In genomic region chr17:45895304-45895968, GRCh38 we compare ENCODE assay signal across 9 cellular contexts. TPM values are rescaled to one million over a fixed set of nuclear protein-coding genes. Genes with fewer than 3 reads are reported as not detected.
A peak's percentile ranks its signal among the peaks of the same experiment; 100 is the strongest.
DNase-seq lines count a peak whose midpoint lies in the region; ATAC-seq and TF ChIP-seq lines count a peak whose summit lies in the region.
"Had no signal": no experiment of that assay in that cellular context is flagged by ENCODE, and none has a peak within 500 bp of the region (broad histone marks: within the 10 kb centered on the region; RNA-seq: fewer than 3 reads in every experiment).

No MANE protein-coding gene starts in this region.

- H3K9me3 Mint-ChIP-seq in CD14-positive monocyte (peaks cover 2 to 20% (median 10%) of the 10 kb centered on the region in 7 donors), WTC11 (no peaks in the 10 kb centered on the region), nephron (no peaks in the 10 kb centered on the region)

- H3K27me3 ChIP-seq in esophagus (ENCODE audit: control insufficient read depth in 1 of 2, insufficient read depth in 2 of 2, low read length in 2 of 2): peaks cover 0 to 5% of the 10 kb centered on the region in 2 donors

- no peak overlapping the region for H3K27ac ChIP-seq in esophagus (ENCODE audit: low read depth in 2 of 2, low read length in 1 of 2)

- no peaks in the 10 kb centered on the region for H3K9me3 ChIP-seq in esophagus (ENCODE audit: control insufficient read depth in 2 of 2, insufficient read depth in 1 of 2, low read depth in 1 of 2, low read length in 1 of 2)

- TF ChIP-seq CTCF in CD14-positive monocyte (IDR thresholded peaks at IDR 0.05) (no peak), LNCAP (IDR thresholded peaks at IDR 0.05) (peak; percentile 40), WTC11 (IDR thresholded peaks at IDR 0.05) (no peak), nephron (IDR thresholded peaks at IDR 0.05; ENCODE audit: unreplicated experiment in 3 of 3) (no peak)

- ATAC-seq in WTC11: peak; percentile 5; the same call in 1 of the 2 replicates
- no peak for ATAC-seq in GM18867 (IDR thresholded peaks at IDR 0.05; ENCODE audit: unreplicated experiment)

- CTCF ChIA-PET in WTC11 (lab: Charles Lee): interaction anchor here (0.8 to 3.8 kb wide), 4 partner anchors 54 to 261 kb away, joined by 3 to 17 read pairs (median 6); no protein-coding TSS in a partner anchor

- H3K36me3 Mint-ChIP-seq in CD14-positive monocyte: peaks cover 0 to 4% of the 10 kb centered on the region in 2 donors
- H3K36me3 Mint-ChIP-seq in WTC11: no peaks in the 10 kb centered on the region
- H3K36me3 Mint-ChIP-seq in nephron (ENCODE audit: low read depth): no peaks in the 10 kb centered on the region

- WGBS in esophagus, 2 donors: 0 to 1% methylated on average over 60 to 63 of the region's 63 CpGs

- peak overlapping the region; percentile 76 to 79 for H3K4me3 ChIP-seq in esophagus (ENCODE audit: low read depth in 1 of 2, low read length in 2 of 2)

- H3K36me3 ChIP-seq in esophagus (ENCODE audit: control insufficient read depth in 2 of 2, insufficient read depth in 2 of 2, low read length in 1 of 2): no peaks in the 10 kb centered on the region

- H3K4me1 Mint-ChIP-seq in CD14-positive monocyte (peaks cover 16% of the 10 kb centered on the region), WTC11 (peaks cover 18% of the 10 kb centered on the region), nephron (peaks cover 19% of the 10 kb centered on the region)

- peaks cover 9 to 20% of the 10 kb centered on the region in 2 donors for H3K4me1 ChIP-seq in esophagus (ENCODE audit: control insufficient read depth in 2 of 2, insufficient read depth in 2 of 2, low read length in 1 of 2)

- POLR2A ChIA-PET in WTC11 (lab: Charles Lee): no interaction called here

- H3K27me3 Mint-ChIP-seq in CD14-positive monocyte (ENCODE audit: low read depth in 3 of 3) (peaks cover 56 to 91% (median 72%) of the 10 kb centered on the region in 3 donors), WTC11 (ENCODE audit: low read depth) (peaks cover 95% of the 10 kb centered on the region), nephron (ENCODE audit: low read depth) (peaks cover 77% of the 10 kb centered on the region)

- DNase-seq in CD14-positive monocyte (ENCODE audit: low spot score) (no peak), WTC11 (ENCODE audit: low spot score) (peak; percentile 38), NCI-H226 (no peak), glomerular visceral epithelial cell (ENCODE audit: extremely low spot score) (no peak)

- H3K4me3 Mint-ChIP-seq in CD14-positive monocyte: peak overlapping the region; percentile 76 to 86
- peak overlapping the region; percentile 73 for H3K4me3 Mint-ChIP-seq in WTC11
- peak overlapping the region; percentile 87 to 93 (median 92) for H3K4me3 Mint-ChIP-seq in nephron

- intact Hi-C loops in CD14-positive monocyte (cut with micrococcal nuclease): loop anchor here in 1 of 2 donors (10.0 kb wide), 1 partner anchor 369 kb away; no protein-coding TSS in a partner anchor

- no peak overlapping the region for H3K27ac Mint-ChIP-seq in CD14-positive monocyte
- H3K27ac Mint-ChIP-seq in WTC11: no peak overlapping the region
- H3K27ac Mint-ChIP-seq in nephron: no peak overlapping the region

TF ChIP-seq in WTC11, 78 proteins besides CTCF, POLR2A, EP300 and RAD21:
- TF ChIP-seq, protein P1, sequence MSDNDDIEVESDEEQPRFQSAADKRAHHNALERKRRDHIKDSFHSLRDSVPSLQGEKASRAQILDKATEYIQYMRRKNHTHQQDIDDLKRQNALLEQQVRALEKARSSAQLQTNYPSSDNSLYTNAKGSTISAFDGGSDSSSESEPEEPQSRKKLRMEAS (CRISPR knock-in tag; IDR thresholded peaks at IDR 0.05): peak; percentile 28; the same call in 1 of the 2 replicates
- TF ChIP-seq, protein P2, sequence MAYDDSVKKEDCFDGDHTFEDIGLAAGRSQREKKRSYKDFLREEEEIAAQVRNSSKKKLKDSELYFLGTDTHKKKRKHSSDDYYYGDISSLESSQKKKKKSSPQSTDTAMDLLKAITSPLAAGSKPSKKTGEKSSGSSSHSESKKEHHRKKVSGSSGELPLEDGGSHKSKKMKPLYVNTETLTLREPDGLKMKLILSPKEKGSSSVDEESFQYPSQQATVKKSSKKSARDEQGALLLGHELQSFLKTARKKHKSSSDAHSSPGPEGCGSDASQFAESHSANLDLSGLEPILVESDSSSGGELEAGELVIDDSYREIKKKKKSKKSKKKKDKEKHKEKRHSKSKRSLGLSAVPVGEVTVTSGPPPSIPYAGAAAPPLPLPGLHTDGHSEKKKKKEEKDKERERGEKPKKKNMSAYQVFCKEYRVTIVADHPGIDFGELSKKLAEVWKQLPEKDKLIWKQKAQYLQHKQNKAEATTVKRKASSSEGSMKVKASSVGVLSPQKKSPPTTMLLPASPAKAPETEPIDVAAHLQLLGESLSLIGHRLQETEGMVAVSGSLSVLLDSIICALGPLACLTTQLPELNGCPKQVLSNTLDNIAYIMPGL (CRISPR knock-in tag; IDR thresholded peaks at IDR 0.05): peak; percentile 45; the same call in 1 of the 2 replicates
- no peak for TF ChIP-seq ZNF671 (CRISPR knock-in tag; IDR thresholded peaks at IDR 0.05)
TF ChIP-seq in WTC11: peak in this region for 2.

RNA-seq across cellular contexts. Expression of gene MAPT, which starts 1.1 kb away (rescaled TPM):
- polyA plus RNA-seq in CD14-positive monocyte (not detected), esophagus (1 to 10 TPM; 4.5 to 4.7 TPM)
- 2.2 to 4.2 TPM (median 2.9 TPM) in 3 replicates for total RNA-seq in WTC11 (2021)

RNA-seq across cellular contexts. Expression of gene SPPL2C, which starts 50.8 kb away (rescaled TPM):
- polyA plus RNA-seq in CD14-positive monocyte (not detected), esophagus (not detected)
- not detected in 3 replicates for total RNA-seq in WTC11 (2021)
- total RNA-seq: kidney epithelial cell had no signal

Comparison
In these comparisons a context has a peak if more than half of its experiments do, and no peak if none do; other contexts are left out.
1. RNA of gene MAPT, which starts 1.1 kb away (polyA plus RNA-seq): 4.5 to 4.7 TPM in esophagus; not detected in CD14-positive monocyte; every median in the first group is over 4 times any median in the second.
2. Peak in every context shown above with its lines, with median percentiles within 50 percentile points of each other: H3K4me3 Mint-ChIP-seq.